Comparison of ENCODE assay signal across 15 cellular contexts in the genomic region with DNA sequence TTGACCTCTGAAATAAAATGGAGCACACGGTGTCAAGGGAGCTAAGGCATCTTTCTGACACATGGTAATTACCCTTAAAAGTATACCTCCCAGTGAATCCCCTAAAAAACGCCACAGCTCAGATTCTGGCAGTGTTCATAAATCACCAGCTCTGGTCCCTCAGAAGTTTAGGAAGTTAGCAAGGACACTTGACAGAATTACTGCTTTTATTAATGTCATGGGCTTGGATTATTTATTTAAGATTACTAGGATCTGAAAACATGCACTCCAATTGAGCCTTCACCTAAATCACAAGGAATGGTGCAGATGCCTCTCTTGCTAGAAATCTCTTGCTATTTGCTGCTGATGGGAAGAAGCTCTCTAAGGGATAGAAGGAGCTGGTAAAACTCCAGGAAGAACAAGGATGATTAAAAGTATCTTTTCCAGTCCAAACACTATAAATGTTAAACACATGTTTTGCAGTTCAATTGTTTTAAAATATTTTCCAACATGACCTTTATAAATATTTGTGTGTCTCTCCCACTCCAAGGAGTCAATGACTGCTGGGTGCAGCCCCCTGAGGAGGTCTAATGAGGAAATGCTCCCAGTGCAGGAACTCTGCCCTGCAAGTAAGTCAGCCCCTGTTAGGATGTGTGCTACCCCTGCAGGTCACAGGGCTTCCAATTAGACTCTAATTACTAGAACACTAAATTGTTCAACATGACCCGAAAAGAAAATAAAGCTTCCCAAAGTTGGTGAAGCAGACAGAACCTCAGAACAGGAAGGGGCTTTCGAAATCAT.
DNase-seq lines count a peak whose midpoint lies in the region; ATAC-seq, FAIRE-seq and TF ChIP-seq lines count a peak whose summit lies in the region.
"Had no signal": no experiment of that assay in that cellular context is flagged by ENCODE, and none has a peak within 500 bp of the region (broad histone marks: within the 10 kb centered on the region; RNA-seq: fewer than 3 reads in every experiment).

No MANE protein-coding gene starts in this region.

- H3K9ac ChIP-seq in BLaER1 treated with 17β-estradiol and CSF1 and Interleukin-3, amounts not matched to agents 10 nM and 100 nM = no peak overlapping the region
- H3K9ac ChIP-seq in K562 (ENCODE audit: insufficient read depth in 1 of 2, low read depth in 2 of 2, low read length in 2 of 2) = no peak overlapping the region

- no peaks in the 10 kb centered on the region for H3K9me1 ChIP-seq in K562 (ENCODE audit: control insufficient read depth, insufficient read depth, low read length)

- ATAC-seq in K562 (no peak), HG02763 (IDR thresholded peaks at IDR 0.05; ENCODE audit: unreplicated experiment) (no peak), GM18517 (IDR thresholded peaks at IDR 0.05; ENCODE audit: unreplicated experiment) (no peak)

- CTCF ChIA-PET in K562 (lab: Yijun Ruan, JAX; ENCODE audit: low intra/inter-chr PET ratio) = no interaction called here

- H3K27ac Mint-ChIP-seq in osteocyte (ENCODE audit: unreplicated experiment) = peak overlapping the region; percentile 23
- H3K27ac Mint-ChIP-seq: CD4-positive, alpha-beta T cell had no signal

- no peaks in the 10 kb centered on the region for H3K9me3 ChIP-seq in BLaER1 treated with 17β-estradiol and CSF1 and Interleukin-3, amounts not matched to agents 10 nM and 100 nM (replicated peaks in 1 of 11)
- no peaks in the 10 kb centered on the region for H3K9me3 ChIP-seq in K562 (replicated peaks; ENCODE audit: control insufficient read depth, insufficient read depth, low read depth, low read length)
- H3K9me3 ChIP-seq: SJSA1 had no signal

- no peak for TF ChIP-seq RAD21 in K562 (CRISPR knock-in tag; conservative IDR thresholded peaks at IDR 0.05 in 1 of 2, IDR thresholded peaks at IDR 0.05 in 1 of 2)

- POLR2A ChIA-PET in K562 (lab: Yijun Ruan, JAX) = interaction anchor here (0.6 kb wide), 1 partner anchor 23 kb away, joined by 3 read pairs; no protein-coding TSS in a partner anchor

- in situ Hi-C loops in K562 (cut with MboI) = no loop called here

- no peaks in the 10 kb centered on the region for H3K9me3 Mint-ChIP-seq in osteocyte (ENCODE audit: unreplicated experiment)
- H3K9me3 Mint-ChIP-seq: CD4-positive, alpha-beta T cell had no signal

- BruUV-seq in K562 (replicated peaks; lab: Mats Ljungman, UMichigan) = no TSS peak

- TF ChIP-seq POLR2A in K562 (conservative IDR thresholded peaks at IDR 0.05) = no peak

- WGBS in K562 (ENCODE audit: insufficient coverage, low coverage, missing lambda C conversion rate) = 3% methylated on average over 4 of the region's 4 CpGs

- DNase-seq in HTR-8/SVneo (ENCODE audit: insufficient read length, low spot score) (peak; percentile 23), K562 (ENCODE audit: extremely low read depth in 1 of 4, low spot score in 3 of 4) (no peak), osteocyte (ENCODE audit: extremely low spot score, unreplicated experiment) (no peak), 8988T (no peak)
- DNase-seq: CD4-positive, alpha-beta T cell; IMR-90; NCI-H1105 treated with DMSO at 0.1 percent for 48 hours; NCI-H187; NCI-H526 treated with DMSO at 0.1 percent for 48 hours; NK-92 treated with Interleukin-12 subunit alpha and Interleukin-12 subunit beta, amount 100 ng/mL, for 24 hours; SW 1271 had no signal

- intact Hi-C loops in K562 (cut with micrococcal nuclease) = no loop called here

- H3K79me2 ChIP-seq in K562 (ENCODE audit: control insufficient read depth, insufficient read depth, low read length) = no peaks in the 10 kb centered on the region

- FAIRE-seq in HTR-8/SVneo (lab: Jason Lieb, UNC) = no peak
- FAIRE-seq in K562 (lab: Jason Lieb, UNC) = no peak

- no peaks in the 10 kb centered on the region for H3K27me3 Mint-ChIP-seq in osteocyte (ENCODE audit: unreplicated experiment)
- H3K27me3 Mint-ChIP-seq: CD4-positive, alpha-beta T cell had no signal

- peak overlapping the region in 1 of 11 experiments; percentile 35; a peak in 2 of 22 replicates for H3K27ac ChIP-seq in BLaER1 treated with 17β-estradiol and CSF1 and Interleukin-3, amounts not matched to agents 10 nM and 100 nM
- H3K27ac ChIP-seq in K562 (ENCODE audit: extremely low read depth, low read depth, low read length) = no peak overlapping the region
- H3K27ac ChIP-seq: SJSA1 had no signal

- peak overlapping the region in 8 of 11 experiments; percentile 2 to 72 (median 52); a peak in 13 of 22 replicates for H3K4me2 ChIP-seq in BLaER1 treated with 17β-estradiol and CSF1 and Interleukin-3, amounts not matched to agents 10 nM and 100 nM
- no peak overlapping the region for H3K4me2 ChIP-seq in K562 (ENCODE audit: insufficient read depth, low read length)

- H3K36me3 ChIP-seq in BLaER1 treated with 17β-estradiol and CSF1 and Interleukin-3, amounts not matched to agents 10 nM and 100 nM = no peaks in the 10 kb centered on the region
- no peaks in the 10 kb centered on the region for H3K36me3 ChIP-seq in K562 (ENCODE audit: control insufficient read depth, insufficient read depth, low read length)
- H3K36me3 ChIP-seq: SJSA1 had no signal

- peaks cover 0 to 16% (median 8%) of the 10 kb centered on the region in 10 experiments; a peak in 10 of 20 replicates for H3K4me1 ChIP-seq in BLaER1 treated with 17β-estradiol and CSF1 and Interleukin-3, amounts not matched to agents 10 nM and 100 nM
- no peaks in the 10 kb centered on the region for H3K4me1 ChIP-seq in K562 (replicated peaks in 1 of 2; ENCODE audit: control insufficient read depth in 2 of 2, insufficient read depth in 2 of 2, low read length in 2 of 2)

- no peaks in the 10 kb centered on the region for H3K36me3 Mint-ChIP-seq in osteocyte (ENCODE audit: unreplicated experiment)

- H2AFZ ChIP-seq in K562 (ENCODE audit: low read depth, low read length) = no peak overlapping the region

- H4K20me1 ChIP-seq in BLaER1 treated with 17β-estradiol and CSF1 and Interleukin-3, amounts not matched to agents 10 nM and 100 nM = no peaks in the 10 kb centered on the region
- no peaks in the 10 kb centered on the region for H4K20me1 ChIP-seq in K562 (replicated peaks; ENCODE audit: control insufficient read depth, insufficient read depth, low read length)

- no peak overlapping the region for H3K4me3 ChIP-seq in BLaER1 treated with 17β-estradiol and CSF1 and Interleukin-3, amounts not matched to agents 10 nM and 100 nM
- H3K4me3 ChIP-seq in K562 = no peak overlapping the region
- H3K4me3 ChIP-seq: SJSA1 had no signal

- no peak for TF ChIP-seq EP300 in K562 (IDR thresholded peaks at IDR 0.05; ENCODE audit: low read length)

- no peak overlapping the region for H3K4me3 Mint-ChIP-seq in osteocyte (ENCODE audit: unreplicated experiment)
- H3K4me3 Mint-ChIP-seq: CD4-positive, alpha-beta T cell had no signal

- peaks cover 22% of the 10 kb centered on the region for H3K4me1 Mint-ChIP-seq in osteocyte (ENCODE audit: unreplicated experiment)

- no peaks in the 10 kb centered on the region for H3K27me3 ChIP-seq in BLaER1 treated with 17β-estradiol and CSF1 and Interleukin-3, amounts not matched to agents 10 nM and 100 nM
- H3K27me3 ChIP-seq in K562 (ENCODE audit: control insufficient read depth in 2 of 2, insufficient read depth in 2 of 2, low read length in 2 of 2) = peaks cover 0 to 7% of the 10 kb centered on the region in 2 experiments; a peak in 1 of 5 replicates
- H3K27me3 ChIP-seq: SJSA1 had no signal

- no peak for TF ChIP-seq CTCF in K562 (IDR thresholded peaks at IDR 0.05 in 2 of 3, conservative IDR thresholded peaks at IDR 0.05 in 1 of 3; ENCODE audit: insufficient read depth in 2 of 3, low read depth in 1 of 3, low read length in 3 of 3)
- no peak for TF ChIP-seq CTCF in osteocyte (IDR thresholded peaks at IDR 0.05)

TF ChIP-seq in K562, 482 proteins besides CTCF, POLR2A, EP300 and RAD21:
- TF ChIP-seq ZNF79 (CRISPR knock-in tag; IDR thresholded peaks at IDR 0.05; ENCODE audit: low read depth) (no peak), ZBED1 (IDR thresholded peaks at IDR 0.05) (no peak), ZFP30 (CRISPR knock-in tag; IDR thresholded peaks at IDR 0.05; ENCODE audit: borderline replicate concordance) (no peak), HSF4 (CRISPR knock-in tag; IDR thresholded peaks at IDR 0.05; ENCODE audit: borderline replicate concordance) (no peak), RBM22 (IDR thresholded peaks at IDR 0.05; ENCODE audit: low read depth, low read length, poor library complexity, severe bottlenecking) (no peak)
- TF ChIP-seq, protein P1, sequence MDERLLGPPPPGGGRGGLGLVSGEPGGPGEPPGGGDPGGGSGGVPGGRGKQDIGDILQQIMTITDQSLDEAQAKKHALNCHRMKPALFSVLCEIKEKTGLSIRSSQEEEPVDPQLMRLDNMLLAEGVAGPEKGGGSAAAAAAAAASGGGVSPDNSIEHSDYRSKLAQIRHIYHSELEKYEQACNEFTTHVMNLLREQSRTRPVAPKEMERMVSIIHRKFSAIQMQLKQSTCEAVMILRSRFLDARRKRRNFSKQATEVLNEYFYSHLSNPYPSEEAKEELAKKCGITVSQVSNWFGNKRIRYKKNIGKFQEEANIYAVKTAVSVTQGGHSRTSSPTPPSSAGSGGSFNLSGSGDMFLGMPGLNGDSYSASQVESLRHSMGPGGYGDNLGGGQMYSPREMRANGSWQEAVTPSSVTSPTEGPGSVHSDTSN (CRISPR knock-in tag; IDR thresholded peaks at IDR 0.05; ENCODE audit: low read depth) = no peak
- TF ChIP-seq, protein P1 (tag; conservative IDR thresholded peaks at IDR 0.05; ENCODE audit: low read depth) = 0 out of 2 replicates have a peak, but pooled peaks have one; percentile 17
